1 cellular context compared by ENCODE assay signal in the genomic region with DNA sequence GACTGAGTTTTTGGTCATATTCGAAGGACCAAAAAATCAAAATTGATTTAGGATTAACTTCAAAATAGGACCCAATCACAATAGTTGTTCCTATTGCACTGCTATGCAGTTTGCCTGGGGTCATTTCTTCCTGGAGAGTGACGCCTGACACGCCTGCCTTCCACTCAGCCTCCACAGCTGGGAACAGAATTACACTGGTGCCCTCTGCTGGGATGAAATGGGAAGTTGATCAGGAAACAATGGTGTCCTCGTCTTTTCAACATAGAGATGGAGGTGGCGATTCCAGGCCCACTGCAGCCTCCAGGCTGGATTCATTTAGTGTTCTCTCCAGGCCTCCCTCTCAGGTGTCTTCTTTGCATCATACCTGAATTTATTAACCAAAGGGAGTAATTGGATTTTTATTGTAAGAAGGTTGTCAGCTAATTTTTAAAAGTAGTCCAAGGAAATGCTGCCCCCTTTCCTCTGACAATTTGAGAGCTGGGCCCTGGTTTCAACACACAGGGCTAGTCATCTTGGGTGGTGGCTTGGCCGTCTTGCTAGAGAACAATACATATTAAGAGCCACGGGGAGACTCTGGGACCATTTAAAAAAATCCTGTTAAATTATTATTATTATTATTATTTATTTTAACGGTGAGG.
TF ChIP-seq lines count a peak whose summit lies in the region.

No MANE protein-coding gene starts in this region.

TF ChIP-seq in HepG2, 621 proteins besides CTCF, POLR2A, EP300 and RAD21 (continued from another document):
- TF ChIP-seq, protein P1, sequence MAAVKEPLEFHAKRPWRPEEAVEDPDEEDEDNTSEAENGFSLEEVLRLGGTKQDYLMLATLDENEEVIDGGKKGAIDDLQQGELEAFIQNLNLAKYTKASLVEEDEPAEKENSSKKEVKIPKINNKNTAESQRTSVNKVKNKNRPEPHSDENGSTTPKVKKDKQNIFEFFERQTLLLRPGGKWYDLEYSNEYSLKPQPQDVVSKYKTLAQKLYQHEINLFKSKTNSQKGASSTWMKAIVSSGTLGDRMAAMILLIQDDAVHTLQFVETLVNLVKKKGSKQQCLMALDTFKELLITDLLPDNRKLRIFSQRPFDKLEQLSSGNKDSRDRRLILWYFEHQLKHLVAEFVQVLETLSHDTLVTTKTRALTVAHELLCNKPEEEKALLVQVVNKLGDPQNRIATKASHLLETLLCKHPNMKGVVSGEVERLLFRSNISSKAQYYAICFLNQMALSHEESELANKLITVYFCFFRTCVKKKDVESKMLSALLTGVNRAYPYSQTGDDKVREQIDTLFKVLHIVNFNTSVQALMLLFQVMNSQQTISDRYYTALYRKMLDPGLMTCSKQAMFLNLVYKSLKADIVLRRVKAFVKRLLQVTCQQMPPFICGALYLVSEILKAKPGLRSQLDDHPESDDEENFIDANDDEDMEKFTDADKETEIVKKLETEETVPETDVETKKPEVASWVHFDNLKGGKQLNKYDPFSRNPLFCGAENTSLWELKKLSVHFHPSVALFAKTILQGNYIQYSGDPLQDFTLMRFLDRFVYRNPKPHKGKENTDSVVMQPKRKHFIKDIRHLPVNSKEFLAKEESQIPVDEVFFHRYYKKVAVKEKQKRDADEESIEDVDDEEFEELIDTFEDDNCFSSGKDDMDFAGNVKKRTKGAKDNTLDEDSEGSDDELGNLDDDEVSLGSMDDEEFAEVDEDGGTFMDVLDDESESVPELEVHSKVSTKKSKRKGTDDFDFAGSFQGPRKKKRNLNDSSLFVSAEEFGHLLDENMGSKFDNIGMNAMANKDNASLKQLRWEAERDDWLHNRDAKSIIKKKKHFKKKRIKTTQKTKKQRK (IDR thresholded peaks at IDR 0.05; ENCODE audit: low read length), result no peak
- TF ChIP-seq ZNF317 (CRISPR knock-in tag; IDR thresholded peaks at IDR 0.05), result peak; percentile 80; the same call in 1 of the 2 replicates
- peak; percentile 63; the same call in 1 of the 2 replicates for TF ChIP-seq KDM2A (CRISPR knock-in tag; IDR thresholded peaks at IDR 0.05; ENCODE audit: borderline replicate concordance, low read depth)
- TF ChIP-seq, protein P2, sequence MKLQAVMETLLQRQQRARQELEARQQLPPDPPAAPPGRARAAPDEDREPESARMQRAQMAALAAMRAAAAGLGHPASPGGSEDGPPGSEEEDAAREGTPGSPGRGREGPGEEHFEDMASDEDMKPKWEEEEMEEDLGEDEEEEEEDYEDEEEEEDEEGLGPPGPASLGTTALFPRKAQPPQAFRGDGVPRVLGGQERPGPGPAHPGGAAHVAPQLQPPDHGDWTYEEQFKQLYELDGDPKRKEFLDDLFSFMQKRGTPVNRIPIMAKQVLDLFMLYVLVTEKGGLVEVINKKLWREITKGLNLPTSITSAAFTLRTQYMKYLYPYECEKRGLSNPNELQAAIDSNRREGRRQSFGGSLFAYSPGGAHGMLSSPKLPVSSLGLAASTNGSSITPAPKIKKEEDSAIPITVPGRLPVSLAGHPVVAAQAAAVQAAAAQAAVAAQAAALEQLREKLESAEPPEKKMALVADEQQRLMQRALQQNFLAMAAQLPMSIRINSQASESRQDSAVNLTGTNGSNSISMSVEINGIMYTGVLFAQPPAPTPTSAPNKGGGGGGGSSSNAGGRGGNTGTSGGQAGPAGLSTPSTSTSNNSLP (IDR thresholded peaks at IDR 0.05; ENCODE audit: low read depth, low read length), result 0 out of 2 replicates have a peak, but pooled peaks have one; percentile 31
- TF ChIP-seq, protein P3, sequence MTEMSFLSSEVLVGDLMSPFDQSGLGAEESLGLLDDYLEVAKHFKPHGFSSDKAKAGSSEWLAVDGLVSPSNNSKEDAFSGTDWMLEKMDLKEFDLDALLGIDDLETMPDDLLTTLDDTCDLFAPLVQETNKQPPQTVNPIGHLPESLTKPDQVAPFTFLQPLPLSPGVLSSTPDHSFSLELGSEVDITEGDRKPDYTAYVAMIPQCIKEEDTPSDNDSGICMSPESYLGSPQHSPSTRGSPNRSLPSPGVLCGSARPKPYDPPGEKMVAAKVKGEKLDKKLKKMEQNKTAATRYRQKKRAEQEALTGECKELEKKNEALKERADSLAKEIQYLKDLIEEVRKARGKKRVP (CRISPR knock-in tag; IDR thresholded peaks at IDR 0.05), result peak in 1 of 2 experiments; percentile 18; a peak in 1 of 4 replicates
- no peak for TF ChIP-seq ZFP36 (IDR thresholded peaks at IDR 0.05; ENCODE audit: borderline replicate concordance, low read depth, low read length, partially characterized antibody)
- no peak for TF ChIP-seq TARDBP (CRISPR knock-in tag; IDR thresholded peaks at IDR 0.05)
- TF ChIP-seq ELF3 (CRISPR knock-in tag; IDR thresholded peaks at IDR 0.05), result peak; percentile 52; the same call in 1 of the 2 replicates
- 0 out of 4 replicates have a peak, but pooled peaks of 1 of the 2 experiments have one; percentile 11 for TF ChIP-seq NR2F1 (CRISPR knock-in tag; IDR thresholded peaks at IDR 0.05)
- no peak for TF ChIP-seq U2AF1 (optimal IDR thresholded peaks at IDR 0.05; ENCODE audit: low read depth, low read length)
- TF ChIP-seq SAP130 (CRISPR knock-in tag; IDR thresholded peaks at IDR 0.05; ENCODE audit: low read depth), result peak; percentile 28; the same call in 1 of the 2 replicates
- peak; percentile 33; the same call in 1 of the 2 replicates for TF ChIP-seq REPIN1 (CRISPR knock-in tag; IDR thresholded peaks at IDR 0.05; ENCODE audit: borderline replicate concordance, low read depth)
- TF ChIP-seq THAP11 (CRISPR knock-in tag; IDR thresholded peaks at IDR 0.05), result peak; percentile 21; the same call in 1 of the 2 replicates
- no peak for TF ChIP-seq ZFP90 (CRISPR knock-in tag; IDR thresholded peaks at IDR 0.05; ENCODE audit: borderline replicate concordance)
- TF ChIP-seq RXRB (CRISPR knock-in tag; IDR thresholded peaks at IDR 0.05; ENCODE audit: borderline replicate concordance), result peak; percentile 26; the same call in 1 of the 2 replicates
